ENCODE assay signal across 9 cellular contexts in the genomic region with DNA sequence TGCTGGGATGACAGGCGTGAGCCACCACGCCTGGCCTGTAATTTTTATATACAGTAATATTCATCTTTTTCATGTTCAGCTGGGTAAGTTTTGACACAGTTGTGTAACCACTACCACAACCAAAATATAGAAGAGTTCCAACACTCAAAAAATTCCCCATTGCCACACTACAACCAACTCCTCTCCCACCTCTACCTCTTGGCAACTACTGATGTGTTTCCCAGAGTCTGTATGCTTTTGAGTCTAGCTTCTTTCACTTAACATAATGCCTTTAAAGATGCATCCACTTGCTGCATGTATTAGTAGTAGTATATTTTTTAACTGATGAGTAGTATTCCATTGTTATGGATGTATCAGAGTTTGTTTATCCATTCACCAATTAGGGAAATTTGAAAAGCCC.
DNase-seq lines count a peak whose midpoint lies in the region; ATAC-seq and TF ChIP-seq lines count a peak whose summit lies in the region.
"Had no signal": no experiment of that assay in that cellular context is flagged by ENCODE, and none has a peak within 500 bp of the region (broad histone marks: within the 10 kb centered on the region; RNA-seq: fewer than 3 reads in every experiment).

No MANE protein-coding gene starts in this region.

- no peak overlapping the region for H3K27ac ChIP-seq in left lung

- peaks cover 2% of the 10 kb centered on the region for H3K36me3 Mint-ChIP-seq in T-helper 17 cell (ENCODE audit: low read depth)
- H3K36me3 Mint-ChIP-seq in type B pancreatic cell = peaks cover 3% of the 10 kb centered on the region

- peak overlapping the region; percentile 82 for H3K4me3 Mint-ChIP-seq in T-helper 17 cell
- no peak overlapping the region for H3K4me3 Mint-ChIP-seq in type B pancreatic cell

- H3K9me3 ChIP-seq in T-helper 17 cell (ENCODE audit: control insufficient read depth, low read length, poor library complexity, severe bottlenecking) (no peaks in the 10 kb centered on the region), left lung (no peaks in the 10 kb centered on the region)

- H3K9me3 Mint-ChIP-seq in type B pancreatic cell = no peaks in the 10 kb centered on the region

- peaks cover 39% of the 10 kb centered on the region for H3K4me1 Mint-ChIP-seq in T-helper 17 cell
- H3K4me1 Mint-ChIP-seq in type B pancreatic cell (ENCODE audit: unreplicated experiment) = peaks cover 20% of the 10 kb centered on the region

- H3K36me3 ChIP-seq in left lung = no peaks in the 10 kb centered on the region

- DNase-seq in GM10266 (ENCODE audit: extremely low spot score) (peak; percentile 29), T-helper 17 cell (no peak), left lung (no peak), C1 segment of cervical spinal cord (lab: John Stamatoyannopoulos, UW) (no peak), type B pancreatic cell (ENCODE audit: extremely low spot score, unreplicated experiment) (no peak), GM19238 (ENCODE audit: insufficient read length, low spot score) (no peak)
- DNase-seq: NCI-H187 treated with DMSO at 0.1 percent for 48 hours had no signal

- no peak overlapping the region for H3K4me3 ChIP-seq in left lung

- ATAC-seq in GM19324 (IDR thresholded peaks at IDR 0.05; ENCODE audit: low FRiP score, unreplicated experiment) = peak; percentile 29
- ATAC-seq in HG02885 (IDR thresholded peaks at IDR 0.05; ENCODE audit: poor library complexity, unreplicated experiment) = peak; percentile 36
- peak; percentile 33 for ATAC-seq in T-helper 17 cell
- no peak for ATAC-seq in left lung

- H3K4me1 ChIP-seq in left lung = no peaks in the 10 kb centered on the region

- H3K27ac Mint-ChIP-seq in T-helper 17 cell (peak overlapping the region; percentile 96), type B pancreatic cell (no peak overlapping the region)

- H3K27me3 ChIP-seq in left lung = no peaks in the 10 kb centered on the region

- TF ChIP-seq CTCF in GM10266 (IDR thresholded peaks at IDR 0.05; ENCODE audit: control insufficient read depth, insufficient read depth, low read depth, missing control alignments) (no peak), left lung (IDR thresholded peaks at IDR 0.05) (no peak), type B pancreatic cell (conservative IDR thresholded peaks at IDR 0.05) (no peak)

- H3K27me3 Mint-ChIP-seq in T-helper 17 cell = no peaks in the 10 kb centered on the region
- no peaks in the 10 kb centered on the region for H3K27me3 Mint-ChIP-seq in type B pancreatic cell

- intact Hi-C loops in left lung (cut with DNase I) = no loop called here
